Comparison of ENCODE assay signal across 10 cellular contexts in genomic region chr14:100476012-100476822, GRCh38.
DNase-seq lines count a peak whose midpoint lies in the region; ATAC-seq and TF ChIP-seq lines count a peak whose summit lies in the region.
"Had no signal": no experiment of that assay in that cellular context is flagged by ENCODE, and none has a peak within 500 bp of the region (broad histone marks: within the 10 kb centered on the region; RNA-seq: fewer than 3 reads in every experiment).

No MANE protein-coding gene starts in this region.

- peak overlapping the region; percentile 86 for H3K27ac Mint-ChIP-seq in Calu3 (ENCODE audit: unreplicated experiment)

- intact Hi-C loops in Calu3 (cut with micrococcal nuclease; ENCODE audit: unreplicated experiment), result loop anchor here (5.0 kb wide), 1 partner anchor 34 kb away; no protein-coding TSS in a partner anchor
- intact Hi-C loops in body of pancreas (cut with DNase I), result no loop called here
- intact Hi-C loops in mucosa of descending colon (cut with DNase I, micrococcal nuclease), result no loop called here

- no peaks in the 10 kb centered on the region for H3K27me3 Mint-ChIP-seq in Calu3 (ENCODE audit: unreplicated experiment)

- TF ChIP-seq CTCF in Calu3 (IDR thresholded peaks at IDR 0.05; ENCODE audit: unreplicated experiment) (no peak), body of pancreas (IDR thresholded peaks at IDR 0.05) (no peak), mucosa of descending colon (IDR thresholded peaks at IDR 0.05) (no peak), GM10248 (IDR thresholded peaks at IDR 0.05; ENCODE audit: control extremely low read depth, extremely low read depth, low read depth, missing control alignments) (no peak)

- H3K4me1 ChIP-seq in body of pancreas (peaks cover 30% of the 10 kb centered on the region), mucosa of descending colon (ENCODE audit: low read depth) (no peaks in the 10 kb centered on the region)

- no peaks in the 10 kb centered on the region for H3K9me3 Mint-ChIP-seq in Calu3 (ENCODE audit: low read depth, unreplicated experiment)

- peak; percentile 71 for DNase-seq in Calu3
- peak; percentile 78 for DNase-seq in NCI-H146 (lab: John Stamatoyannopoulos, UW)
- peak; percentile 69 to 91 (median 76) for DNase-seq in body of pancreas
- peak in 1 of 3 donors; percentile 37 for DNase-seq in mucosa of descending colon
- DNase-seq in NCI-H82 treated with DMSO at 0.1 percent for 48 hours (lab: John Stamatoyannopoulos, UW; ENCODE audit: unreplicated experiment), result no peak
- DNase-seq in GM10248 (ENCODE audit: extremely low spot score), result no peak
- DNase-seq: activated CD4-positive, CD25-positive, alpha-beta regulatory T cell treated with anti-CD3 and anti-CD28 coated beads, Interleukin-2, amount 50 U/mL, for 72 hours; MM.1S had no signal

- POLR2A ChIA-PET in GM10248 (lab: Yijun Ruan, JAX), result no interaction called here

- H3K4me3 Mint-ChIP-seq in Calu3 (ENCODE audit: low read depth, unreplicated experiment), result peak overlapping the region; percentile 39

- H3K4me3 ChIP-seq in body of pancreas (no peak overlapping the region), mucosa of descending colon (no peak overlapping the region)

- CTCF ChIA-PET in Calu3 (lab: Charles Lee) (interaction anchor here (0.5 to 2.2 kb wide), 10 partner anchors 10 to 519 kb away, joined by 3 to 12 read pairs (median 5); no protein-coding TSS in a partner anchor), GM10248 (lab: Yijun Ruan, JAX) (interaction anchor here (0.8 to 1.4 kb wide), 8 partner anchors 13 to 169 kb away, joined by 3 to 4 read pairs (median 3); no protein-coding TSS in a partner anchor)

- no peaks in the 10 kb centered on the region for H3K27me3 ChIP-seq in body of pancreas

- peaks cover 42% of the 10 kb centered on the region for H3K4me1 Mint-ChIP-seq in Calu3 (ENCODE audit: low read depth, unreplicated experiment)

- H3K27ac ChIP-seq in body of pancreas, result peak overlapping the region; percentile 3 to 84 (median 80)

- H3K9me3 ChIP-seq in body of pancreas (no peaks in the 10 kb centered on the region), mucosa of descending colon (no peaks in the 10 kb centered on the region)

- peak; percentile 90 for ATAC-seq in body of pancreas
- peak; percentile 95 for ATAC-seq in mucosa of descending colon
- ATAC-seq in HG03175 (IDR thresholded peaks at IDR 0.05; ENCODE audit: unreplicated experiment), result no peak
- ATAC-seq in HG02884 (IDR thresholded peaks at IDR 0.05; ENCODE audit: unreplicated experiment), result no peak

- WGBS in body of pancreas, 2 donors, result 34 to 36% methylated on average over 14 of the region's 14 CpGs

- H3K36me3 ChIP-seq in body of pancreas (replicated peaks in 1 of 2; ENCODE audit: insufficient read depth in 1 of 2, low read depth in 2 of 2) (no peaks in the 10 kb centered on the region), mucosa of descending colon (ENCODE audit: low read depth) (no peaks in the 10 kb centered on the region)

- BruUV-seq in Calu3 (replicated peaks; lab: Mats Ljungman, UMichigan), result no TSS peak

- peaks cover 5% of the 10 kb centered on the region for H3K36me3 Mint-ChIP-seq in Calu3 (ENCODE audit: insufficient read depth, unreplicated experiment)

- TF ChIP-seq POLR2A in body of pancreas (IDR thresholded peaks at IDR 0.05), result no peak

Comparison
In these comparisons a context has a peak if more than half of its experiments do, and no peak if none do; other contexts are left out.
1. DNase-seq: peak in Calu3 (single experiment), NCI-H146 (single experiment) and body of pancreas (4 of 4); none in NCI-H82 treated with DMSO at 0.1 percent for 48 hours (single experiment) and GM10248 (single experiment).
2. ATAC-seq: peak in body of pancreas (single experiment) and mucosa of descending colon (single experiment); none in HG03175 (single experiment) and HG02884 (single experiment).